ENCODE assay signal across 22 cellular contexts in the genomic region with DNA sequence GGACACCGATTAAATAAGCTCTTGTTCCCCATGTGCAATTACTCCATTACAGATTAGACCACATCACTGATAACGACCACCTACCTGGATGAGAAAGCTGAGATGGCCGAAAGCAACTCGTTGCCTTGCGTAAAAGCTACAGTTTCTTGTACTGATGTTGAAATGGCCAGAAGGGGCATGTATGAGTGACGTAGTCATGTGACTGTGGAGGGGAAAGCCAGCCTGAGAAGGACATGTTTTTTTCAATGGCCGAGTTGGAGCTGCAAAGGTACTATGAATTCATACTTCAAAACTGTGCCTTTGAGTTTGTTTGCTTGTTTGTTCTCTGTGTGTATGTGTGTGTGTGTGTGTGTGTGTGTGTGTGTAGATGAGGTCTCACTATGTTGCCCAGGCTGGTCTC. TPM values are rescaled to one million over a fixed set of nuclear protein-coding genes. Genes with fewer than 3 reads are reported as not detected.
A peak's percentile ranks its signal among the peaks of the same experiment; 100 is the strongest.
DNase-seq lines count a peak whose midpoint lies in the region; ATAC-seq, FAIRE-seq and TF ChIP-seq lines count a peak whose summit lies in the region.
"Had no signal": no experiment of that assay in that cellular context is flagged by ENCODE, and none has a peak within 500 bp of the region (broad histone marks: within the 10 kb centered on the region; RNA-seq: fewer than 3 reads in every experiment).

No MANE protein-coding gene starts in this region.

- H3K79me2 ChIP-seq in HepG2 (ENCODE audit: insufficient read depth, low read length) (no peaks in the 10 kb centered on the region), K562 (ENCODE audit: control insufficient read depth, insufficient read depth, low read length) (no peaks in the 10 kb centered on the region)

- no peaks in the 10 kb centered on the region for H3K36me3 Mint-ChIP-seq in CD8-positive, alpha-beta T cell
- H3K36me3 Mint-ChIP-seq: CD14-positive monocyte; CD4-positive, alpha-beta memory T cell; CD4-positive, CD25-positive, alpha-beta regulatory T cell had no signal

- H3K27ac Mint-ChIP-seq in CD8-positive, alpha-beta T cell = no peak overlapping the region
- H3K27ac Mint-ChIP-seq: CD14-positive monocyte; CD4-positive, alpha-beta memory T cell; CD4-positive, CD25-positive, alpha-beta regulatory T cell had no signal

- peaks cover 0 to 11% of the 10 kb centered on the region in 2 experiments; a peak in 2 of 5 replicates for H3K27me3 ChIP-seq in HepG2 (ENCODE audit: control insufficient read depth in 1 of 2, insufficient read depth in 2 of 2, low read length in 2 of 2)
- no peaks in the 10 kb centered on the region for H3K27me3 ChIP-seq in right lobe of liver
- H3K27me3 ChIP-seq in K562 (ENCODE audit: control insufficient read depth in 2 of 2, insufficient read depth in 2 of 2, low read length in 2 of 2) = peaks cover 5% of the 10 kb centered on the region in 2 experiments; a peak in 3 of 5 replicates
- H3K27me3 ChIP-seq in CD8-positive, alpha-beta T cell (ENCODE audit: insufficient read depth, low read length) = no peaks in the 10 kb centered on the region
- H3K27me3 ChIP-seq: BLaER1 had no signal

- no peak for TF ChIP-seq EP300 in HepG2 (IDR thresholded peaks at IDR 0.05; ENCODE audit: low read depth in 2 of 2, low read length in 2 of 2)
- TF ChIP-seq EP300 in HepG2 (CRISPR knock-in tag; IDR thresholded peaks at IDR 0.05; ENCODE audit: borderline replicate concordance) = no peak
- no peak for TF ChIP-seq EP300 in K562 (IDR thresholded peaks at IDR 0.05; ENCODE audit: low read length)

- H3K27me3 Mint-ChIP-seq in CD8-positive, alpha-beta T cell (ENCODE audit: low read depth) = peaks cover 7% of the 10 kb centered on the region

- in situ Hi-C loops in HepG2 (cut with HindIII; ENCODE audit: extremely low pct_ligation_motif_present, low pct_unique_long_range_greater_than_20kb) = no loop called here
- in situ Hi-C loops in K562 (cut with MboI) = no loop called here

- TF ChIP-seq RAD21 in HepG2 (CRISPR knock-in tag; IDR thresholded peaks at IDR 0.05) (no peak), K562 (CRISPR knock-in tag; conservative IDR thresholded peaks at IDR 0.05 in 1 of 2, IDR thresholded peaks at IDR 0.05 in 1 of 2) (no peak)

- H4K20me1 ChIP-seq in HepG2 (ENCODE audit: insufficient read depth, low read length) (no peaks in the 10 kb centered on the region), K562 (replicated peaks; ENCODE audit: control insufficient read depth, insufficient read depth, low read length) (no peaks in the 10 kb centered on the region)
- H4K20me1 ChIP-seq: BLaER1 had no signal

- H3K4me2 ChIP-seq in HepG2 (ENCODE audit: low read depth, low read length) = no peak overlapping the region
- no peak overlapping the region for H3K4me2 ChIP-seq in K562 (ENCODE audit: insufficient read depth, low read length)
- H3K4me2 ChIP-seq: BLaER1 had no signal

- H3K4me1 Mint-ChIP-seq in CD8-positive, alpha-beta T cell (ENCODE audit: low read depth) = no peaks in the 10 kb centered on the region
- H3K4me1 Mint-ChIP-seq: CD4-positive, alpha-beta memory T cell; CD4-positive, CD25-positive, alpha-beta regulatory T cell had no signal

- H3K27ac ChIP-seq in HepG2 (ENCODE audit: extremely low read length, insufficient read depth, low read length) (no peak overlapping the region), right lobe of liver (no peak overlapping the region), K562 (ENCODE audit: extremely low read depth, low read depth, low read length) (no peak overlapping the region)
- no peak overlapping the region for H3K27ac ChIP-seq in CD8-positive, alpha-beta T cell (ENCODE audit: low read depth, low read length)
- H3K27ac ChIP-seq: BLaER1 had no signal

- ATAC-seq in HepG2 (no peak), right lobe of liver (no peak), K562 (no peak)
- no peak for ATAC-seq in CD8-positive, alpha-beta T cell

- WGBS in HepG2 (ENCODE audit: low lambda C conversion rate) = 37% methylated on average over 7 of the region's 7 CpGs
- 85% methylated on average over 6 of the region's 7 CpGs for WGBS in right lobe of liver (ENCODE audit: insufficient coverage, low coverage, low lambda C conversion rate, missing lambda C conversion rate)
- 2% methylated on average over 7 of the region's 7 CpGs for WGBS in K562 (ENCODE audit: insufficient coverage, low coverage, missing lambda C conversion rate)

- H3K4me1 ChIP-seq in HepG2 (ENCODE audit: insufficient read depth, low read length) = no peaks in the 10 kb centered on the region
- H3K4me1 ChIP-seq in right lobe of liver = peaks cover 0 to 3% (median 0%) of the 10 kb centered on the region in 4 donors
- H3K4me1 ChIP-seq in K562 (replicated peaks in 1 of 2; ENCODE audit: control insufficient read depth in 2 of 2, insufficient read depth in 2 of 2, low read length in 2 of 2) = no peaks in the 10 kb centered on the region
- H3K4me1 ChIP-seq in CD8-positive, alpha-beta T cell (ENCODE audit: insufficient read depth, low read length) = no peaks in the 10 kb centered on the region
- H3K4me1 ChIP-seq: BE2C had no signal

- no peak overlapping the region for H3K4me3 Mint-ChIP-seq in CD8-positive, alpha-beta T cell
- H3K4me3 Mint-ChIP-seq: CD14-positive monocyte; CD4-positive, alpha-beta memory T cell had no signal

- TF ChIP-seq POLR2A in HepG2 (IDR thresholded peaks at IDR 0.05; ENCODE audit: insufficient read depth in 1 of 2, low read depth in 2 of 2, low read length in 2 of 2) = no peak
- TF ChIP-seq POLR2A in right lobe of liver (IDR thresholded peaks at IDR 0.05) = no peak
- TF ChIP-seq POLR2A in K562 (conservative IDR thresholded peaks at IDR 0.05) = no peak

- H3K36me3 ChIP-seq in HepG2 (replicated peaks in 1 of 2; ENCODE audit: control insufficient read depth in 1 of 2, insufficient read depth in 2 of 2, low read length in 2 of 2) (no peaks in the 10 kb centered on the region), right lobe of liver (no peaks in the 10 kb centered on the region), K562 (ENCODE audit: control insufficient read depth, insufficient read depth, low read length) (no peaks in the 10 kb centered on the region)
- no peaks in the 10 kb centered on the region for H3K36me3 ChIP-seq in CD8-positive, alpha-beta T cell (ENCODE audit: insufficient read depth, low read length)
- H3K36me3 ChIP-seq: BE2C, BLaER1 had no signal

- TF ChIP-seq CTCF in HepG2 (CRISPR knock-in tag; IDR thresholded peaks at IDR 0.05) (no peak), right lobe of liver (IDR thresholded peaks at IDR 0.05) (no peak), K562 (IDR thresholded peaks at IDR 0.05 in 2 of 3, conservative IDR thresholded peaks at IDR 0.05 in 1 of 3; ENCODE audit: insufficient read depth in 2 of 3, low read depth in 1 of 3, low read length in 3 of 3) (no peak)
- TF ChIP-seq CTCF in CD8-positive, alpha-beta T cell (IDR thresholded peaks at IDR 0.05) = no peak

- FAIRE-seq in HepG2 (lab: Jason Lieb, UNC) = no peak
- FAIRE-seq in K562 (lab: Jason Lieb, UNC) = peak; percentile 57
- no peak for FAIRE-seq in GM19239 (lab: Jason Lieb, UNC)
- FAIRE-seq: A204.1, D721Med, G401.6, GM12891 had no signal

- H3K9me1 ChIP-seq in K562 (ENCODE audit: control insufficient read depth, insufficient read depth, low read length) = no peaks in the 10 kb centered on the region

- BruUV-seq in HepG2 (replicated peaks; lab: Mats Ljungman, UMichigan) = no TSS peak
- no TSS peak for BruUV-seq in K562 (replicated peaks; lab: Mats Ljungman, UMichigan)

- POLR2A ChIA-PET in HepG2 (lab: Yijun Ruan, JAX) (no interaction called here), K562 (lab: Yijun Ruan, JAX) (no interaction called here)
- POLR2A ChIA-PET in CD8-positive, alpha-beta T cell (lab: Charles Lee) = no interaction called here

- DNase-seq in HepG2 (ENCODE audit: low spot score) (no peak), right lobe of liver (no peak), K562 (ENCODE audit: extremely low read depth in 1 of 4, low spot score in 3 of 4) (no peak), GM19239 (ENCODE audit: insufficient read length, low spot score) (no peak)
- no peak for DNase-seq in CD8-positive, alpha-beta T cell
- DNase-seq: 8988T; ACHN; BE2C; C1 segment of cervical spinal cord; Caco-2; Calu3; CD4-positive, alpha-beta memory T cell; CD4-positive, CD25-positive, alpha-beta regulatory T cell; DMS79 treated with DMSO at 0.1 percent for 48 hours; GF-D8 had no signal

- intact Hi-C loops in HepG2 (cut with micrococcal nuclease; ENCODE audit: unreplicated experiment) (no loop called here), right lobe of liver (cut with DNase I) (no loop called here), K562 (cut with micrococcal nuclease) (no loop called here)
- intact Hi-C loops in CD8-positive, alpha-beta T cell (cut with DNase I, micrococcal nuclease) = no loop called here

- no peaks in the 10 kb centered on the region for H3K9me3 Mint-ChIP-seq in CD8-positive, alpha-beta T cell
- H3K9me3 Mint-ChIP-seq: CD4-positive, alpha-beta memory T cell had no signal

- H2AFZ ChIP-seq in HepG2 (ENCODE audit: low read length) (no peak overlapping the region), K562 (ENCODE audit: low read depth, low read length) (no peak overlapping the region)

- CTCF ChIA-PET in HepG2 (lab: Yijun Ruan, JAX; ENCODE audit: low intra/inter-chr PET ratio, low total read pairs) (no interaction called here), K562 (lab: Yijun Ruan, JAX; ENCODE audit: low intra/inter-chr PET ratio) (no interaction called here)
- CTCF ChIA-PET in CD8-positive, alpha-beta T cell (lab: Charles Lee) = no interaction called here

- H3K9ac ChIP-seq in HepG2 (ENCODE audit: insufficient read depth, low read depth, low read length) = no peak overlapping the region
- H3K9ac ChIP-seq in K562 (ENCODE audit: insufficient read depth in 1 of 2, low read depth in 2 of 2, low read length in 2 of 2) = no peak overlapping the region
- H3K9ac ChIP-seq: BLaER1 had no signal

- H3K9me3 ChIP-seq in HepG2 (ENCODE audit: low read length) (no peaks in the 10 kb centered on the region), right lobe of liver (no peaks in the 10 kb centered on the region), K562 (replicated peaks; ENCODE audit: control insufficient read depth, insufficient read depth, low read depth, low read length) (no peaks in the 10 kb centered on the region)
- no peaks in the 10 kb centered on the region for H3K9me3 ChIP-seq in CD8-positive, alpha-beta T cell (ENCODE audit: low read length)
- H3K9me3 ChIP-seq: BE2C, Caco-2 had no signal

- H3K4me3 ChIP-seq in HepG2 (replicated peaks in 1 of 3; ENCODE audit: insufficient read depth in 1 of 3, low read depth in 2 of 3, low read length in 3 of 3) (no peak overlapping the region), right lobe of liver (no peak overlapping the region), K562 (no peak overlapping the region)
- no peak overlapping the region for H3K4me3 ChIP-seq in CD8-positive, alpha-beta T cell (ENCODE audit: low read depth, low read length)
- H3K4me3 ChIP-seq: BLaER1 had no signal

RNA-seq across cellular contexts. Expression of a gene that starts 17.0 kb away (rescaled TPM):
- total RNA-seq in HepG2 (2016; rRNA removed; fragmentation: Illumina TruSeq; extraction: Trizol) = 0.21 TPM in 1 of 2 replicates, not detected in the other
- not detected in 2 replicates for total RNA-seq in HepG2 (2016; cell fraction: cytosol; rRNA removed; fragmentation: Illumina TruSeq; extraction: Trizol; ENCODE audit: low read depth)
- total RNA-seq in HepG2 (2016; cell fraction: insoluble cytoplasmic fraction; rRNA removed; fragmentation: Illumina TruSeq; extraction: Trizol) = 0.19 TPM in 1 of 2 replicates, not detected in the other
- not detected in 2 replicates for total RNA-seq in HepG2 (2016; cell fraction: membrane; rRNA removed; fragmentation: Illumina TruSeq; extraction: Trizol)
- not detected in 2 replicates for total RNA-seq in HepG2 (2016; cell fraction: nucleus; rRNA removed; fragmentation: Illumina TruSeq; extraction: Trizol)
- polyA plus RNA-seq in HepG2 (2011; rRNA removed) = not detected in 2 replicates
- polyA plus RNA-seq in HepG2 (2011; cell fraction: cytosol; rRNA removed) = 0.03 TPM in 1 of 2 replicates, not detected in the other
- polyA plus RNA-seq in HepG2 (2011; cell fraction: nucleus; rRNA removed) = 0.08 TPM in 1 of 2 replicates, not detected in the other
- not detected in 2 replicates for polyA plus RNA-seq in HepG2 (2012)
- polyA plus RNA-seq in HepG2 (2016; cell fraction: cytosol; fragmentation: Illumina TruSeq; extraction: Trizol; ENCODE audit: low read depth) = not detected in 2 replicates
- polyA plus RNA-seq in HepG2 (2016; cell fraction: insoluble cytoplasmic fraction; fragmentation: Illumina TruSeq; extraction: Trizol; ENCODE audit: low read depth) = not detected in 2 replicates
- polyA plus RNA-seq in HepG2 (2016; cell fraction: membrane; fragmentation: Illumina TruSeq; extraction: Trizol; ENCODE audit: low read depth) = not detected in 2 replicates
- not detected in 2 replicates for polyA plus RNA-seq in HepG2 (2016; cell fraction: nucleus; fragmentation: Illumina TruSeq; extraction: Trizol; ENCODE audit: insufficient read depth, low read depth)
- 0.06 TPM in 1 of 2 replicates, not detected in the other for polyA minus RNA-seq in HepG2 (2011; rRNA and poly(A)+ RNA removed; ENCODE audit: low replicate concordance)
- not detected in 2 replicates for polyA minus RNA-seq in HepG2 (2011; cell fraction: cytosol; rRNA and poly(A)+ RNA removed)
- not detected in 2 replicates for polyA minus RNA-seq in HepG2 (2011; cell fraction: nucleus; rRNA and poly(A)+ RNA removed)
- 1 to 10 TPM in 1 of 6 experiments, under 1 TPM in 4, not detected in 1; 0.20 to 1.4 (median 0.27) TPM for total RNA-seq in right lobe of liver
- 0.32 and 0.60 TPM in 2 replicates for total RNA-seq in K562 (2011; cell fraction: chromatin; rRNA removed; ENCODE audit: low replicate concordance)
- total RNA-seq in K562 (2011; cell fraction: nucleolus; rRNA removed) = 0.26 TPM in 1 of 2 replicates, not detected in the other
- total RNA-seq in K562 (2011; cell fraction: nucleoplasm; rRNA removed) = 0.61 and 0.95 TPM in 2 replicates
- total RNA-seq in K562 (2014; rRNA removed) = 0.09 TPM in 1 of 2 replicates, not detected in the other
- total RNA-seq in K562 (2014; rRNA removed; fragmentation: Illumina TruSeq; extraction: Trizol) = 0.13 and 0.25 TPM in 2 replicates
- 0.11 and 0.38 TPM in 2 replicates for total RNA-seq in K562 (2015; rRNA removed; fragmentation: Illumina TruSeq; extraction: Trizol)
- 0.11 and 0.29 TPM in 2 replicates for total RNA-seq in K562 (2021)
- polyA plus RNA-seq in K562 (2011; rRNA removed) = 0.43 TPM in 1 of 2 replicates, not detected in the other
- 0.12 and 0.13 TPM in 2 replicates for polyA plus RNA-seq in K562 (2011; cell fraction: cytosol; rRNA removed)
- polyA plus RNA-seq in K562 (2011; cell fraction: nucleus; rRNA removed) = 0.08 and 0.46 TPM in 2 replicates
- polyA plus RNA-seq in K562 (2012) = 0.21 and 0.75 TPM in 2 replicates
- 0.10 and 0.16 TPM in 2 replicates for polyA plus RNA-seq in K562 (2014; fragmentation: Illumina TruSeq; extraction: Trizol)
- under 1 TPM; 0.08 to 0.27 TPM for polyA plus RNA-seq in K562 (2014; fragmentation: Nextera tagmentation; extraction: Ambion mirVana)
- polyA plus RNA-seq in K562 (2014; rRNA removed) = 0.07 TPM in 1 of 2 replicates, not detected in the other
- polyA minus RNA-seq in K562 (2011; rRNA and poly(A)+ RNA removed) = 0.28 TPM in 1 of 2 replicates, not detected in the other
- not detected in 2 replicates for polyA minus RNA-seq in K562 (2011; cell fraction: cytosol; rRNA and poly(A)+ RNA removed)
- polyA minus RNA-seq in K562 (2011; cell fraction: nucleus; rRNA and poly(A)+ RNA removed) = 0.22 and 0.27 TPM in 2 replicates
- total RNA-seq in CD8-positive, alpha-beta T cell = not detected
- total RNA-seq: A673; CD4-positive, alpha-beta memory T cell; CD4-positive, CD25-positive, alpha-beta regulatory T cell had no signal
- polyA plus RNA-seq: CD14-positive monocyte; CD4-positive, alpha-beta memory T cell; CD4-positive, CD25-positive, alpha-beta regulatory T cell had no signal

RNA-seq across cellular contexts. Expression of a gene that starts 41.7 kb away (rescaled TPM):
- total RNA-seq in HepG2 (2016; rRNA removed; fragmentation: Illumina TruSeq; extraction: Trizol) = 19.9 and 25.1 TPM in 2 replicates
- total RNA-seq in HepG2 (2016; cell fraction: cytosol; rRNA removed; fragmentation: Illumina TruSeq; extraction: Trizol; ENCODE audit: low read depth) = 2.6 TPM in 2 replicates
- total RNA-seq in HepG2 (2016; cell fraction: insoluble cytoplasmic fraction; rRNA removed; fragmentation: Illumina TruSeq; extraction: Trizol) = 16.1 and 24.0 TPM in 2 replicates
- total RNA-seq in HepG2 (2016; cell fraction: membrane; rRNA removed; fragmentation: Illumina TruSeq; extraction: Trizol) = 7.2 and 8.3 TPM in 2 replicates
- total RNA-seq in HepG2 (2016; cell fraction: nucleus; rRNA removed; fragmentation: Illumina TruSeq; extraction: Trizol) = 15.5 and 15.6 TPM in 2 replicates
- polyA plus RNA-seq in HepG2 (2011; rRNA removed) = 12.4 and 15.0 TPM in 2 replicates
- polyA plus RNA-seq in HepG2 (2011; cell fraction: cytosol; rRNA removed) = 4.9 and 7.1 TPM in 2 replicates
- polyA plus RNA-seq in HepG2 (2011; cell fraction: nucleus; rRNA removed) = 9.8 and 15.1 TPM in 2 replicates
- 7.0 and 7.3 TPM in 2 replicates for polyA plus RNA-seq in HepG2 (2012)
- polyA plus RNA-seq in HepG2 (2016; cell fraction: cytosol; fragmentation: Illumina TruSeq; extraction: Trizol; ENCODE audit: low read depth) = 0.35 and 0.45 TPM in 2 replicates
- polyA plus RNA-seq in HepG2 (2016; cell fraction: insoluble cytoplasmic fraction; fragmentation: Illumina TruSeq; extraction: Trizol; ENCODE audit: low read depth) = 12.2 and 13.1 TPM in 2 replicates
- 1.3 and 1.7 TPM in 2 replicates for polyA plus RNA-seq in HepG2 (2016; cell fraction: membrane; fragmentation: Illumina TruSeq; extraction: Trizol; ENCODE audit: low read depth)
- 21.4 and 23.0 TPM in 2 replicates for polyA plus RNA-seq in HepG2 (2016; cell fraction: nucleus; fragmentation: Illumina TruSeq; extraction: Trizol; ENCODE audit: insufficient read depth, low read depth)
- 8.1 and 10.7 TPM in 2 replicates for polyA minus RNA-seq in HepG2 (2011; rRNA and poly(A)+ RNA removed; ENCODE audit: low replicate concordance)
- 7.8 and 8.5 TPM in 2 replicates for polyA minus RNA-seq in HepG2 (2011; cell fraction: cytosol; rRNA and poly(A)+ RNA removed)
- 25.1 and 34.1 TPM in 2 replicates for polyA minus RNA-seq in HepG2 (2011; cell fraction: nucleus; rRNA and poly(A)+ RNA removed)
- total RNA-seq in right lobe of liver = 10 to 100 TPM in 3 of 6 experiments, 1 to 10 TPM in 3; 8.4 to 15.9 (median 10.5) TPM
- 10.0 and 40.3 TPM in 2 replicates for total RNA-seq in K562 (2011; cell fraction: chromatin; rRNA removed; ENCODE audit: low replicate concordance)
- 8.5 and 10.3 TPM in 2 replicates for total RNA-seq in K562 (2011; cell fraction: nucleolus; rRNA removed)
- total RNA-seq in K562 (2011; cell fraction: nucleoplasm; rRNA removed) = 20.2 and 27.1 TPM in 2 replicates
- total RNA-seq in K562 (2014; rRNA removed) = 14.7 and 15.6 TPM in 2 replicates
- 18.2 and 20.2 TPM in 2 replicates for total RNA-seq in K562 (2014; rRNA removed; fragmentation: Illumina TruSeq; extraction: Trizol)
- total RNA-seq in K562 (2015; rRNA removed; fragmentation: Illumina TruSeq; extraction: Trizol) = 18.1 and 20.2 TPM in 2 replicates
- total RNA-seq in K562 (2021) = 11.2 and 12.9 TPM in 2 replicates
- 18.0 and 24.8 TPM in 2 replicates for polyA plus RNA-seq in K562 (2011; rRNA removed)
- 5.2 and 11.9 TPM in 2 replicates for polyA plus RNA-seq in K562 (2011; cell fraction: cytosol; rRNA removed)
- 15.9 and 20.2 TPM in 2 replicates for polyA plus RNA-seq in K562 (2011; cell fraction: nucleus; rRNA removed)
- 8.5 and 11.0 TPM in 2 replicates for polyA plus RNA-seq in K562 (2012)
- 12.7 and 13.4 TPM in 2 replicates for polyA plus RNA-seq in K562 (2014; fragmentation: Illumina TruSeq; extraction: Trizol)
- polyA plus RNA-seq in K562 (2014; fragmentation: Nextera tagmentation; extraction: Ambion mirVana) = 1 to 10 TPM; 4.6 to 6.7 TPM
- 10.1 and 11.3 TPM in 2 replicates for polyA plus RNA-seq in K562 (2014; rRNA removed)
- 25.9 and 26.4 TPM in 2 replicates for polyA minus RNA-seq in K562 (2011; rRNA and poly(A)+ RNA removed)
- 7.1 and 8.5 TPM in 2 replicates for polyA minus RNA-seq in K562 (2011; cell fraction: cytosol; rRNA and poly(A)+ RNA removed)
- polyA minus RNA-seq in K562 (2011; cell fraction: nucleus; rRNA and poly(A)+ RNA removed) = 12.5 and 22.3 TPM in 2 replicates
- total RNA-seq in CD8-positive, alpha-beta T cell = 1 to 10 TPM; 7.7 to 9.2 TPM
